In the genomic region with DNA sequence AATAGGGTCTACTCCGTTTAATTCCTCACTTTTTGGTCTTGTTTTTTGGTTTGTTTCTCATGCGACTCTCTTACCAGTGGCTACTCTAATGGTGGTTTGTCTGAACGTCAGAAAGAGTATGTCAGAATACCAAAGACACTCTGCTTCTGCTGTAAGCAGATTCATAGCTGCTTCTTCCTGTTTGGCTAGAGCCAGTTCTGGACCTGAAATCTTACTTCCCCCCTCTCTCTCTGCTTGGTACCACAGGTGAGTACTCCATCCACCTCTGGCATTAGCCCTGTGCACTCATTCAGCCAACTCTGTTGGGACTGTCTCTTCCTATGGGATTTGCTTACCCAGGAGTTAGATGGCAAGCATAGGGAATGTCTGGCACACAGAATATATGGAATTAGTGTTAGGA, we compare ENCODE assay signal across 1 cellular context.
A peak's percentile ranks its signal among the peaks of the same experiment; 100 is the strongest.
TF ChIP-seq lines count a peak whose summit lies in the region.

No MANE protein-coding gene starts in this region.

TF ChIP-seq in GM12878, 131 proteins besides CTCF, POLR2A, EP300 and RAD21:
- TF ChIP-seq, protein P1, sequence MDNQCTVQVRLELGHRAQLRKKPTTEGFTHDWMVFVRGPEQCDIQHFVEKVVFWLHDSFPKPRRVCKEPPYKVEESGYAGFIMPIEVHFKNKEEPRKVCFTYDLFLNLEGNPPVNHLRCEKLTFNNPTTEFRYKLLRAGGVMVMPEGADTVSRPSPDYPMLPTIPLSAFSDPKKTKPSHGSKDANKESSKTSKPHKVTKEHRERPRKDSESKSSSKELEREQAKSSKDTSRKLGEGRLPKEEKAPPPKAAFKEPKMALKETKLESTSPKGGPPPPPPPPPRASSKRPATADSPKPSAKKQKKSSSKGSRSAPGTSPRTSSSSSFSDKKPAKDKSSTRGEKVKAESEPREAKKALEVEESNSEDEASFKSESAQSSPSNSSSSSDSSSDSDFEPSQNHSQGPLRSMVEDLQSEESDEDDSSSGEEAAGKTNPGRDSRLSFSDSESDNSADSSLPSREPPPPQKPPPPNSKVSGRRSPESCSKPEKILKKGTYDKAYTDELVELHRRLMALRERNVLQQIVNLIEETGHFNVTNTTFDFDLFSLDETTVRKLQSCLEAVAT (IDR thresholded peaks at IDR 0.05), result no peak
- peak; percentile 35; the same call in 1 of the 2 replicates for TF ChIP-seq HDGF (IDR thresholded peaks at IDR 0.05)
- TF ChIP-seq, protein P2, sequence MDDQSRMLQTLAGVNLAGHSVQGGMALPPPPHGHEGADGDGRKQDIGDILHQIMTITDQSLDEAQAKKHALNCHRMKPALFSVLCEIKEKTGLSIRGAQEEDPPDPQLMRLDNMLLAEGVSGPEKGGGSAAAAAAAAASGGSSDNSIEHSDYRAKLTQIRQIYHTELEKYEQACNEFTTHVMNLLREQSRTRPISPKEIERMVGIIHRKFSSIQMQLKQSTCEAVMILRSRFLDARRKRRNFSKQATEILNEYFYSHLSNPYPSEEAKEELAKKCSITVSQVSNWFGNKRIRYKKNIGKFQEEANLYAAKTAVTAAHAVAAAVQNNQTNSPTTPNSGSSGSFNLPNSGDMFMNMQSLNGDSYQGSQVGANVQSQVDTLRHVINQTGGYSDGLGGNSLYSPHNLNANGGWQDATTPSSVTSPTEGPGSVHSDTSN (IDR thresholded peaks at IDR 0.05; ENCODE audit: insufficient replicate concordance, low read depth, low read length), result no peak
TF ChIP-seq in GM12878: peak in this region for 1.
